Comparison of ENCODE assay signal across 17 cellular contexts in genomic region chr18:41371718-41372117, GRCh38.
DNase-seq lines count a peak whose midpoint lies in the region; ATAC-seq, FAIRE-seq and TF ChIP-seq lines count a peak whose summit lies in the region.
"Had no signal": no experiment of that assay in that cellular context is flagged by ENCODE, and none has a peak within 500 bp of the region (broad histone marks: within the 10 kb centered on the region; RNA-seq: fewer than 3 reads in every experiment).

No MANE protein-coding gene starts in this region.

- no peak overlapping the region for H3K9ac ChIP-seq in endodermal cell (ENCODE audit: extremely low read depth, low read length, poor library complexity, severe bottlenecking)
- H3K9ac ChIP-seq: parathyroid adenoma had no signal

- H3K9me3 Mint-ChIP-seq in endodermal cell (no peaks in the 10 kb centered on the region), type B pancreatic cell (no peaks in the 10 kb centered on the region)
- H3K9me3 Mint-ChIP-seq: mesothelial cell of epicardium had no signal

- H3K27ac ChIP-seq in heart right ventricle (peak overlapping the region in 3 of 10 donors; percentile 29 to 62 (median 55)), endodermal cell (ENCODE audit: low read depth, low read length) (no peak overlapping the region)
- H3K27ac ChIP-seq: esophagus squamous epithelium, parathyroid adenoma, transverse colon had no signal

- H3K36me3 Mint-ChIP-seq in endodermal cell (ENCODE audit: low read depth) (no peaks in the 10 kb centered on the region), type B pancreatic cell (peaks cover 3% of the 10 kb centered on the region)
- H3K36me3 Mint-ChIP-seq: mesothelial cell of epicardium had no signal

- H3K4me3 Mint-ChIP-seq in endodermal cell (no peak overlapping the region), type B pancreatic cell (peak overlapping the region; percentile 9)
- H3K4me3 Mint-ChIP-seq: mesothelial cell of epicardium had no signal

- no peaks in the 10 kb centered on the region for H3K36me3 ChIP-seq in heart right ventricle
- H3K36me3 ChIP-seq in endodermal cell (ENCODE audit: control insufficient read depth, insufficient read depth, low read length): no peaks in the 10 kb centered on the region
- H3K36me3 ChIP-seq: esophagus squamous epithelium, transverse colon had no signal

- H3K4me3 ChIP-seq in heart right ventricle (no peak overlapping the region), endodermal cell (ENCODE audit: low read length) (no peak overlapping the region)
- H3K4me3 ChIP-seq: esophagus squamous epithelium, transverse colon had no signal

- H3K27me3 ChIP-seq in heart right ventricle (no peaks in the 10 kb centered on the region), endodermal cell (ENCODE audit: control insufficient read depth, insufficient read depth, low read length, poor library complexity, severe bottlenecking) (no peaks in the 10 kb centered on the region)
- H3K27me3 ChIP-seq: esophagus squamous epithelium, transverse colon had no signal

- ATAC-seq in heart right ventricle (peak in 5 of 8 donors; percentile 52 to 94 (median 67)), Right ventricle myocardium superior (ENCODE audit: poor library complexity) (no peak), GM19023 (IDR thresholded peaks at IDR 0.05; ENCODE audit: unreplicated experiment) (no peak)
- ATAC-seq: activated CD4-positive, CD25-positive, alpha-beta regulatory T cell treated with anti-CD3 and anti-CD28 coated beads, Interleukin-2, amount 50 U/mL, for 24 hours had no signal

- no peaks in the 10 kb centered on the region for H3K9me3 ChIP-seq in heart right ventricle
- H3K9me3 ChIP-seq in endodermal cell (ENCODE audit: control insufficient read depth, low read length): no peaks in the 10 kb centered on the region
- H3K9me3 ChIP-seq: Caco-2, esophagus squamous epithelium, transverse colon had no signal

- no peaks in the 10 kb centered on the region for H3K27me3 Mint-ChIP-seq in endodermal cell (ENCODE audit: insufficient read depth)
- H3K27me3 Mint-ChIP-seq in type B pancreatic cell: no peaks in the 10 kb centered on the region

- H3K4me1 Mint-ChIP-seq in endodermal cell: peaks cover 9% of the 10 kb centered on the region
- H3K4me1 Mint-ChIP-seq in type B pancreatic cell (ENCODE audit: unreplicated experiment): no peaks in the 10 kb centered on the region

- WGBS in heart right ventricle, 2 donors: 51 to 61% methylated on average over 2 of the region's 2 CpGs
- WGBS in endodermal cell (ENCODE audit: insufficient coverage in 1 of 2, insufficient read length in 1 of 2), 2 experiments: 89% methylated on average over 2 of the region's 2 CpGs; no CpG with 5 or more reads in 1 of the 2 experiments

- H3K4me1 ChIP-seq in heart right ventricle (peaks cover 0 to 5% (median 0%) of the 10 kb centered on the region in 9 donors), endodermal cell (ENCODE audit: control insufficient read depth, insufficient read depth, low read length) (peaks cover 3% of the 10 kb centered on the region)
- H3K4me1 ChIP-seq: Caco-2, esophagus squamous epithelium, parathyroid adenoma, transverse colon had no signal

- TF ChIP-seq CTCF in heart right ventricle (IDR thresholded peaks at IDR 0.05) (no peak), endodermal cell (conservative IDR thresholded peaks at IDR 0.05) (no peak), type B pancreatic cell (conservative IDR thresholded peaks at IDR 0.05) (no peak)

- intact Hi-C loops in heart right ventricle (cut with DNase I): loop anchor here in 2 of 10 donors (2.0 to 10.0 kb wide), 2 partner anchors 935 to 937 kb away; no protein-coding TSS in a partner anchor
- intact Hi-C loops in Right ventricle myocardium superior (cut with DNase I): no loop called here

- no peak for FAIRE-seq in H54 (lab: Jason Lieb, UNC)

- TF ChIP-seq POLR2A in H54 (IDR thresholded peaks at IDR 0.05; ENCODE audit: low read depth, low read length): no peak

- peak in 1 of 2 donors; percentile 6 for DNase-seq in heart right ventricle
- DNase-seq in Right ventricle myocardium superior: no peak
- peak; percentile 71 for DNase-seq in NCI-H2227 (lab: John Stamatoyannopoulos, UW; ENCODE audit: unreplicated experiment)
- no peak for DNase-seq in endodermal cell
- no peak for DNase-seq in type B pancreatic cell (ENCODE audit: extremely low spot score, unreplicated experiment)
- no peak for DNase-seq in mesenteric fat pad (ENCODE audit: low spot score)
- DNase-seq in H54 (ENCODE audit: insufficient read length, low spot score): no peak
- DNase-seq: activated T-cell treated with anti-CD3 and anti-CD28 coated beads for 4 hours, Caco-2, esophagus squamous epithelium, NCI-H1694 treated with DMSO at 0.1 percent for 48 hours, T-helper 1 cell, transverse colon had no signal

- H3K27ac Mint-ChIP-seq in endodermal cell: peak overlapping the region; percentile 27
- no peak overlapping the region for H3K27ac Mint-ChIP-seq in type B pancreatic cell
- H3K27ac Mint-ChIP-seq: mesothelial cell of epicardium had no signal

Comparison
In these comparisons a context has a peak if more than half of its experiments do, and no peak if none do; other contexts are left out.
1. ATAC-seq: peak in heart right ventricle (5 of 8); none in Right ventricle myocardium superior (single experiment) and GM19023 (single experiment).